Comparison of ENCODE assay signal across 8 cellular contexts in the genomic region with DNA sequence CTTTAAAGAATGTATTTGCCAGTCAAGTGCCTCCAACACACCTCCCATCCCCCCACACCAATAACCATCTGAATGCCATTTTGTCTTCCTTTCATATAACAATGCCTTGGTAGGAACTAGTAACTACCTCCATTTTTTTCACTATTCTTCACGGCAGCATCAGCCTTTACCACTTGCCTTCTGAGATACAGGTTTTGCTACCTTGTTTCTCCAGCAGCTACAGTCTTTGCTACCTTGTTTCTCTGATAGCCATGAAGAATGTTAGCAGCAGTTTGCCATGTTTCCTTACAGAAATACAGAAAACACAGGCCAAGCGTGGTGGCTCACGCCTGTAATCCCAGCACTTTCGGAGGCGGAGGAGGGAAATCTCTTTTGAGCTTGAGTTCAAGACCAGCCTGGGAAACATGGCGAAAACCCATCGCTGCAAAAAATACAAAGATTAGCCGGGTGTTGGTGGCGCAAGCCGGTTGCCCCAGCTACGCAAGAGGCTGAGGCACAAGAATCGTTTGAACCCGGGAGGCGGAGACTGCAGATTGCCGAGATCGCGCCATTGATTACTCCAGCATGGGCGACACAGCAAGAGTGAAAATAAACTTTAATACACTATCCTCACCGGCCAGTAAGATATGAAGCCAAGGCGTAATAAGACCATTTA.
DNase-seq lines count a peak whose midpoint lies in the region; ATAC-seq and TF ChIP-seq lines count a peak whose summit lies in the region.

No MANE protein-coding gene starts in this region.

- peaks cover 75% of the 10 kb centered on the region for H3K4me1 Mint-ChIP-seq in activated T-cell treated with anti-CD3 and anti-CD28 coated beads, Interleukin-2, amount 50 U/mL, for 72 hours (ENCODE audit: low read depth)

- H3K9me3 ChIP-seq in right atrium auricular region (no peaks in the 10 kb centered on the region), skeletal muscle tissue (ENCODE audit: control insufficient read depth in 3 of 3, low read length in 3 of 3) (no peaks in the 10 kb centered on the region)

- peak overlapping the region; percentile 94 for H3K27ac Mint-ChIP-seq in activated T-cell treated with anti-CD3 and anti-CD28 coated beads, Interleukin-2, amount 50 U/mL, for 72 hours

- no peak for ATAC-seq in activated T-cell treated with anti-CD3 and anti-CD28 coated beads, Interleukin-2, amount 50 U/mL, for 72 hours (replicated peaks in 1 of 2)

- no peaks in the 10 kb centered on the region for H3K27me3 Mint-ChIP-seq in activated T-cell treated with anti-CD3 and anti-CD28 coated beads, Interleukin-2, amount 50 U/mL, for 72 hours (ENCODE audit: low read depth)

- peak; percentile 59 for DNase-seq in EH (ENCODE audit: low read depth)
- DNase-seq in H4 (ENCODE audit: low spot score): peak; percentile 57
- DNase-seq in NCI-H187 treated with DMSO at 0.1 percent for 48 hours (lab: John Stamatoyannopoulos, UW): peak; percentile 67
- peak; percentile 61 to 62 for DNase-seq in activated T-cell treated with anti-CD3 and anti-CD28 coated beads, Interleukin-2, amount 50 U/mL, for 72 hours
- DNase-seq in right atrium auricular region (ENCODE audit: low spot score): no peak
- no peak for DNase-seq in NCI-H1436 (lab: John Stamatoyannopoulos, UW)
- no peak for DNase-seq in NCI-H2081 treated with DMSO at 0.1 percent for 48 hours (lab: John Stamatoyannopoulos, UW)

- H3K36me3 ChIP-seq in right atrium auricular region (no peaks in the 10 kb centered on the region), skeletal muscle tissue (ENCODE audit: control insufficient read depth in 3 of 3, insufficient read depth in 3 of 3, low read length in 3 of 3) (no peaks in the 10 kb centered on the region)

- H3K36me3 Mint-ChIP-seq in activated T-cell treated with anti-CD3 and anti-CD28 coated beads, Interleukin-2, amount 50 U/mL, for 72 hours (ENCODE audit: insufficient read depth in 2 of 2): peaks cover 0 to 2% of the 10 kb centered on the region in 2 donors

- no peaks in the 10 kb centered on the region for H3K9me3 Mint-ChIP-seq in activated T-cell treated with anti-CD3 and anti-CD28 coated beads, Interleukin-2, amount 50 U/mL, for 72 hours

- H3K4me3 Mint-ChIP-seq in activated T-cell treated with anti-CD3 and anti-CD28 coated beads, Interleukin-2, amount 50 U/mL, for 72 hours: peak overlapping the region; percentile 87 to 89

- peak overlapping the region; percentile 45 to 67 for H3K4me3 ChIP-seq in right atrium auricular region
- peak overlapping the region; percentile 64 to 65 (median 64) for H3K4me3 ChIP-seq in skeletal muscle tissue (ENCODE audit: low read length in 3 of 3)

- H3K27ac ChIP-seq in right atrium auricular region (peak overlapping the region; percentile 82 to 83), skeletal muscle tissue (ENCODE audit: low read depth, low read length) (peak overlapping the region; percentile 32)

- H3K9ac ChIP-seq in skeletal muscle tissue (ENCODE audit: low read depth in 1 of 3, low read length in 3 of 3): peak overlapping the region; percentile 36 to 58 (median 58)

- H3K27me3 ChIP-seq in right atrium auricular region (no peaks in the 10 kb centered on the region), skeletal muscle tissue (ENCODE audit: control insufficient read depth in 3 of 3, insufficient read depth in 3 of 3, low read length in 3 of 3) (peaks cover 20 to 70% (median 66%) of the 10 kb centered on the region in 3 donors)

- no peak for TF ChIP-seq CTCF in right atrium auricular region (IDR thresholded peaks at IDR 0.05)

- H3K4me1 ChIP-seq in right atrium auricular region (peaks cover 0 to 17% of the 10 kb centered on the region in 2 donors), skeletal muscle tissue (ENCODE audit: control insufficient read depth in 3 of 3, insufficient read depth in 3 of 3, low read length in 3 of 3) (peaks cover 5 to 16% (median 6%) of the 10 kb centered on the region in 3 donors)

Comparison
In these comparisons a context has a peak if more than half of its experiments do, and no peak if none do; other contexts are left out.
1. DNase-seq: peak in EH (single experiment), H4 (single experiment), NCI-H187 treated with DMSO at 0.1 percent for 48 hours (single experiment) and activated T-cell treated with anti-CD3 and anti-CD28 coated beads, Interleukin-2, amount 50 U/mL, for 72 hours (2 of 2); none in right atrium auricular region (single experiment), NCI-H1436 (single experiment) and NCI-H2081 treated with DMSO at 0.1 percent for 48 hours (single experiment).